8 cellular contexts compared by ENCODE assay signal in the genomic region with DNA sequence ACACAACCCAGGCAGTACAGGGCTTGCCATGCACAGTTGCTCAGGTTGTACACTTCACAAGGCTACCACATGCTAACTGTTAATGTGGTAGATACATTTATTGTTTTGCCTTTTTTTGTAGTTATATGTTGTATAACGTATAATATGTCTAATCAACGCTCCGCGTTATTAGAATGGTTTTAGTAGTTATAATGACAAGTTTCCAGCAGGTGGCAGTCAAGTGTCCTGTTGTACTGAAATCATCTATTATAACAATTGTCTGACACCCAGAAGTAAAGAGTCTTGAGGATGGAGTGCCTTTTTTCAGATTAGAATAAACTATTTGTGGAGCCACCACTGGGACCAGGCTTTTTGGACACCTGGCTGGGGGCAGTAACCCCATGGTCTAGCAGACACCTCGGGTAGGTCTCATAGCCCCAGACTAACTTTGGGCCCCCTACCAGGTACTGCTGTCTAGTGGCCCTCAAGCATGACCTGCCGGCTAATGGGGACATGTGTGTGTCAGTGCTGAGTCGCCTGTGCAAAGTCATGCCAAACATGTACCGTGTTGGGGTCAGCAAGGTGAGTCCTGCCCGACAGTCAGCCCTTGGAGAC. TPM values are rescaled to one million over a fixed set of nuclear protein-coding genes. Genes with fewer than 3 reads are reported as not detected.
DNase-seq lines count a peak whose midpoint lies in the region; ATAC-seq and TF ChIP-seq lines count a peak whose summit lies in the region.

No MANE protein-coding gene starts in this region.

- no peaks in the 10 kb centered on the region for H3K36me3 Mint-ChIP-seq in activated T-cell treated with anti-CD3 and anti-CD28 coated beads, Interleukin-2, amount 50 U/mL, for 24 hours (ENCODE audit: low read depth)

- H3K4me3 Mint-ChIP-seq in activated T-cell treated with anti-CD3 and anti-CD28 coated beads, Interleukin-2, amount 50 U/mL, for 24 hours, result no peak overlapping the region

- H3K4me3 ChIP-seq in BE2C (ENCODE audit: low read depth, low read length) (no peak overlapping the region), GM12875 (ENCODE audit: low read depth, low read length) (no peak overlapping the region), gastroesophageal sphincter (no peak overlapping the region), psoas muscle (no peak overlapping the region)

- no peak for TF ChIP-seq POLR2A in gastroesophageal sphincter (IDR thresholded peaks at IDR 0.05)

- peaks cover 6% of the 10 kb centered on the region for H3K4me1 Mint-ChIP-seq in activated T-cell treated with anti-CD3 and anti-CD28 coated beads, Interleukin-2, amount 50 U/mL, for 24 hours (ENCODE audit: low read depth)

- no peaks in the 10 kb centered on the region for H3K36me3 ChIP-seq in BE2C
- no peaks in the 10 kb centered on the region for H3K36me3 ChIP-seq in gastroesophageal sphincter
- H3K36me3 ChIP-seq in psoas muscle (ENCODE audit: insufficient read depth in 1 of 2, low read depth in 1 of 2), result no peaks in the 10 kb centered on the region

- H3K27ac ChIP-seq in gastroesophageal sphincter, result no peak overlapping the region
- no peak overlapping the region for H3K27ac ChIP-seq in psoas muscle

- H3K9me3 ChIP-seq in BE2C (no peaks in the 10 kb centered on the region), gastroesophageal sphincter (no peaks in the 10 kb centered on the region), psoas muscle (no peaks in the 10 kb centered on the region)

- H3K27me3 Mint-ChIP-seq in activated T-cell treated with anti-CD3 and anti-CD28 coated beads, Interleukin-2, amount 50 U/mL, for 24 hours, result no peaks in the 10 kb centered on the region

- no peak for TF ChIP-seq EP300 in gastroesophageal sphincter (IDR thresholded peaks at IDR 0.05)

- WGBS in gastroesophageal sphincter (ENCODE audit: low coverage in 1 of 2), 2 donors, result 12 to 27% methylated on average over 6 of the region's 9 CpGs
- WGBS in psoas muscle, 3 donors, result 26 to 34% (median 33%) methylated on average over 9 of the region's 9 CpGs

- H3K4me1 ChIP-seq in BE2C (no peaks in the 10 kb centered on the region), gastroesophageal sphincter (peaks cover 0 to 9% (median 0%) of the 10 kb centered on the region in 3 donors), psoas muscle (no peaks in the 10 kb centered on the region)

- no peaks in the 10 kb centered on the region for H3K9me3 Mint-ChIP-seq in activated T-cell treated with anti-CD3 and anti-CD28 coated beads, Interleukin-2, amount 50 U/mL, for 24 hours

- no peak overlapping the region for H3K27ac Mint-ChIP-seq in activated T-cell treated with anti-CD3 and anti-CD28 coated beads, Interleukin-2, amount 50 U/mL, for 24 hours

- peak; percentile 26 for DNase-seq in BE2C
- DNase-seq in NCI-H226, result peak; percentile 12
- peak; percentile 43 for DNase-seq in activated T-cell treated with anti-CD3 and anti-CD28 coated beads, Interleukin-2, amount 50 U/mL, for 24 hours
- no peak for DNase-seq in psoas muscle
- no peak for DNase-seq in NCI-H526 treated with DMSO at 0.1 percent for 48 hours (lab: John Stamatoyannopoulos, UW)

- H3K27me3 ChIP-seq in BE2C, result no peaks in the 10 kb centered on the region
- peaks cover 48% of the 10 kb centered on the region for H3K27me3 ChIP-seq in gastroesophageal sphincter
- H3K27me3 ChIP-seq in psoas muscle (ENCODE audit: insufficient read depth in 3 of 3, low read length in 2 of 3), result no peaks in the 10 kb centered on the region

- intact Hi-C loops in psoas muscle (cut with DNase I), result loop anchor here (5.0 to 10.0 kb wide), 3 partner anchors 41 to 76 kb away; partner anchors contain the start of gene ALKBH5 (in 1 of the 2)

- TF ChIP-seq CTCF in BE2C (IDR thresholded peaks at IDR 0.05; ENCODE audit: low read depth, low read length) (peak; percentile 53), GM12875 (IDR thresholded peaks at IDR 0.05; ENCODE audit: borderline replicate concordance, insufficient read depth, low read depth, low read length) (peak; percentile 31; the same call in 1 of the 2 replicates), gastroesophageal sphincter (IDR thresholded peaks at IDR 0.05) (peak in 3 of 4 experiments; percentile 62 to 76 (median 71)), psoas muscle (IDR thresholded peaks at IDR 0.05) (peak; percentile 62)

- peak; percentile 34 for ATAC-seq in gastroesophageal sphincter
- peak in 3 of 4 donors; percentile 41 to 72 (median 50) for ATAC-seq in psoas muscle
- ATAC-seq in HG03460 (IDR thresholded peaks at IDR 0.05; ENCODE audit: unreplicated experiment), result no peak

RNA-seq across cellular contexts. Expression of gene MYO15A, which starts 32.8 kb away (rescaled TPM):
- polyA plus RNA-seq in BE2C (2012; ENCODE audit: insufficient read depth, insufficient read length, low read depth), result 0.25 TPM
- total RNA-seq in gastroesophageal sphincter (1 to 10 TPM in 1 of 4 donors, under 1 TPM in 3; 0.59 to 1.2 (median 0.70) TPM), psoas muscle (under 1 TPM; 0.15 to 0.76 (median 0.44) TPM)
- polyA plus RNA-seq in psoas muscle, result under 1 TPM; 0.10 to 0.44 (median 0.17) TPM

RNA-seq across cellular contexts. Expression of gene ALKBH5, which starts 42.3 kb away (rescaled TPM):
- 47.5 TPM for polyA plus RNA-seq in BE2C (2012; ENCODE audit: insufficient read depth, insufficient read length, low read depth)
- total RNA-seq in gastroesophageal sphincter (100 to 1,000 TPM; 123 to 207 (median 131) TPM), psoas muscle (100 to 1,000 TPM; 202 to 219 (median 211) TPM)
- polyA plus RNA-seq in psoas muscle, result 100 to 1,000 TPM in 2 of 3 donors, 10 to 100 TPM in 1; 91.7 to 235 (median 111) TPM

RNA-seq across cellular contexts. Expression of gene DRG2, which starts 53.6 kb away (rescaled TPM):
- 18.1 TPM for polyA plus RNA-seq in BE2C (2012; ENCODE audit: insufficient read depth, insufficient read length, low read depth)
- total RNA-seq in gastroesophageal sphincter (10 to 100 TPM; 27.4 to 43.7 (median 33.9) TPM), psoas muscle (10 to 100 TPM; 23.7 to 33.5 (median 27.9) TPM)
- polyA plus RNA-seq in psoas muscle, result 10 to 100 TPM; 23.9 to 33.2 (median 30.6) TPM

Comparison
In these comparisons a context has a peak if more than half of its experiments do, and no peak if none do; other contexts are left out.
1. DNase-seq: peak in BE2C (single experiment), NCI-H226 (single experiment) and activated T-cell treated with anti-CD3 and anti-CD28 coated beads, Interleukin-2, amount 50 U/mL, for 24 hours (single experiment); none in psoas muscle (0 of 2) and NCI-H526 treated with DMSO at 0.1 percent for 48 hours (single experiment).
2. Peak in every context shown above with its lines, with median percentiles within 50 percentile points of each other: CTCF ChIP-seq.